23 cellular contexts compared by ENCODE assay signal in the genomic region with DNA sequence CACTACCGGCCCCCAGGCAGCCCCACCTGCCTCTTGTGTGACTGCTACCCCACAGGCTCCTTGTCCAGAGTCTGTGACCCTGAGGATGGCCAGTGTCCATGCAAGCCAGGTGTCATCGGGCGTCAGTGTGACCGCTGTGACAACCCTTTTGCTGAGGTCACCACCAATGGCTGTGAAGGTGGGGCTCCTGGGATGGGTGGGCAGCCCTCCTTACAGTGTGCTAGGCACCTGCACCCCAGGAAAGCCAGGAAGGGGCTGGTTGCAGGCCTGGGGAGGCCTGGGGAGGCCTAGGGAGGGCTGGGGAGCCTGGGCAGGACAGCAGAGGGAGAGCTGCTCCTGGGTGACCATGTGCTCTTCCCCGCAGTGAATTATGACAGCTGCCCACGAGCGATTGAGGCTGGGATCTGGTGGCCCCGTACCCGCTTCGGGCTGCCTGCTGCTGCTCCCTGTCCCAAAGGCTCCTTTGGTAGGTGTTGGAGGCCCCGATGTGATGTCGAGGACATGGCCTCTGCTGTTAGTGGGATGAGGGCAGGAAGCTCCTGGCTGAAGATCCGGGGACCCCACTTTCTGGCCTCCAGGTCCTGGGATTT. TPM values are rescaled to one million over a fixed set of nuclear protein-coding genes. Genes with fewer than 3 reads are reported as not detected.
A peak's percentile ranks its signal among the peaks of the same experiment; 100 is the strongest.
DNase-seq lines count a peak whose midpoint lies in the region; ATAC-seq, FAIRE-seq and TF ChIP-seq lines count a peak whose summit lies in the region.
"Had no signal": no experiment of that assay in that cellular context is flagged by ENCODE, and none has a peak within 500 bp of the region (broad histone marks: within the 10 kb centered on the region; RNA-seq: fewer than 3 reads in every experiment).

No MANE protein-coding gene starts in this region.

- TF ChIP-seq CTCF in GM06990 (IDR thresholded peaks at IDR 0.05; ENCODE audit: insufficient read depth, low read length, poor library complexity, severe bottlenecking), result no peak
- TF ChIP-seq CTCF in RWPE1 (conservative IDR thresholded peaks at IDR 0.05; ENCODE audit: low read depth), result no peak
- no peak for TF ChIP-seq CTCF in kidney (IDR thresholded peaks at IDR 0.05; ENCODE audit: borderline replicate concordance, extremely low read depth, insufficient read depth)
- no peak for TF ChIP-seq CTCF in psoas muscle (IDR thresholded peaks at IDR 0.05)
- TF ChIP-seq CTCF in upper lobe of right lung (IDR thresholded peaks at IDR 0.05), result no peak

- no peaks in the 10 kb centered on the region for H3K9me3 ChIP-seq in kidney (ENCODE audit: control insufficient read depth in 1 of 2, low read length in 2 of 2)
- no peaks in the 10 kb centered on the region for H3K9me3 ChIP-seq in psoas muscle
- no peaks in the 10 kb centered on the region for H3K9me3 ChIP-seq in upper lobe of right lung
- H3K9me3 ChIP-seq: A549, BE2C had no signal

- no peaks in the 10 kb centered on the region for H3K4me1 ChIP-seq in kidney (ENCODE audit: control insufficient read depth in 1 of 2, insufficient read depth in 1 of 2, low read depth in 1 of 2, low read length in 2 of 2)
- H3K4me1 ChIP-seq in psoas muscle, result no peaks in the 10 kb centered on the region
- peaks cover 7% of the 10 kb centered on the region for H3K4me1 ChIP-seq in upper lobe of right lung
- H3K4me1 ChIP-seq: A549, BE2C had no signal

- H3K27ac ChIP-seq in RWPE1 (peak overlapping the region; percentile 92), kidney (ENCODE audit: low read depth in 2 of 2, low read length in 2 of 2) (no peak overlapping the region), psoas muscle (no peak overlapping the region), upper lobe of right lung (no peak overlapping the region)
- H3K27ac ChIP-seq: A549, C4-2B, GM23248 had no signal

- CTCF ChIA-PET in RWPE1 (lab: Yijun Ruan, JAX), result interaction anchor here (0.5 kb wide), 1 partner anchor 166 kb away, joined by 3 read pairs; no protein-coding TSS in a partner anchor

- FAIRE-seq in kidney (lab: Jason Lieb, UNC), result no peak
- FAIRE-seq: A549, D721Med, G401.6 had no signal

- POLR2A ChIA-PET in RWPE1 (lab: Yijun Ruan, JAX; ENCODE audit: low non-redundant PET), result no interaction called here

- no peaks in the 10 kb centered on the region for H3K36me3 ChIP-seq in GM06990 (ENCODE audit: control insufficient read depth, insufficient read depth, low read length)
- no peaks in the 10 kb centered on the region for H3K36me3 ChIP-seq in kidney (ENCODE audit: control insufficient read depth in 1 of 2, insufficient read depth in 2 of 2, low read length in 2 of 2)
- peaks cover 0 to 28% of the 10 kb centered on the region in 2 donors for H3K36me3 ChIP-seq in psoas muscle (ENCODE audit: insufficient read depth in 1 of 2, low read depth in 1 of 2)
- H3K36me3 ChIP-seq in upper lobe of right lung, result no peaks in the 10 kb centered on the region
- H3K36me3 ChIP-seq: BE2C had no signal

- H3K27me3 ChIP-seq in GM06990 (replicated peaks; ENCODE audit: control insufficient read depth, insufficient read depth, low read length) (no peaks in the 10 kb centered on the region), psoas muscle (ENCODE audit: insufficient read depth in 3 of 3, low read length in 2 of 3) (no peaks in the 10 kb centered on the region), upper lobe of right lung (no peaks in the 10 kb centered on the region)
- H3K27me3 ChIP-seq: BE2C had no signal

- peak; percentile 3 for DNase-seq in GM06990 (ENCODE audit: extremely low read depth, insufficient read length)
- DNase-seq in RWPE1 (ENCODE audit: low spot score), result no peak
- DNase-seq in kidney, result peak; percentile 65
- DNase-seq in psoas muscle, result peak; percentile 11 to 41
- DNase-seq in NCI-H187 treated with DMSO at 0.1 percent for 48 hours (lab: John Stamatoyannopoulos, UW), result no peak
- no peak for DNase-seq in upper lobe of right lung
- DNase-seq: BE2C, COR-L47, DMS153, DMS79 treated with DMSO at 0.1 percent for 48 hours, EL, GM23248, H7 had no signal

- intact Hi-C loops in kidney (cut with DNase I) (no loop called here), psoas muscle (cut with DNase I) (no loop called here), upper lobe of right lung (cut with DNase I) (no loop called here)

- 91 to 94% (median 94%) methylated on average over 13 of the region's 13 CpGs for WGBS in psoas muscle, 3 donors

- ATAC-seq in psoas muscle (no peak), HG03439 (IDR thresholded peaks at IDR 0.05; ENCODE audit: unreplicated experiment) (no peak), HG02642 (IDR thresholded peaks at IDR 0.05; ENCODE audit: poor library complexity, unreplicated experiment) (no peak), upper lobe of right lung (no peak)
- ATAC-seq: A549; CD8-positive, alpha-beta T cell had no signal

- no peak overlapping the region for H3K9ac ChIP-seq in kidney (ENCODE audit: low read length in 2 of 2)
- H3K9ac ChIP-seq: GM23248 had no signal

- H3K4me3 ChIP-seq in GM06990 (replicated peaks; ENCODE audit: low read depth, low read length) (no peak overlapping the region), kidney (ENCODE audit: low read length in 2 of 2) (no peak overlapping the region), psoas muscle (no peak overlapping the region), upper lobe of right lung (no peak overlapping the region)
- H3K4me3 ChIP-seq: A549, GM23248 had no signal

RNA-seq across cellular contexts. Expression of a gene that starts 16.5 kb away (rescaled TPM):
- total RNA-seq in kidney (65.6 TPM), psoas muscle (10 to 100 TPM in 2 of 4 donors, 1 to 10 TPM in 2; 5.7 to 12.5 (median 10.6) TPM), upper lobe of right lung (7.4 TPM)
- polyA plus RNA-seq in kidney (ENCODE audit: insufficient read depth, low read depth, low replicate concordance) (10.6 TPM), psoas muscle (1 to 10 TPM in 2 of 3 donors, under 1 TPM in 1; 0.69 to 6.9 (median 3.7) TPM)

RNA-seq across cellular contexts. Expression of a gene that starts 17.1 kb away (rescaled TPM):
- total RNA-seq in kidney (4.2 TPM), psoas muscle (1 to 10 TPM in 1 of 4 donors, under 1 TPM in 3; 0.54 to 1.7 (median 0.57) TPM), upper lobe of right lung (2.9 TPM)
- polyA plus RNA-seq in kidney (ENCODE audit: insufficient read depth, low read depth, low replicate concordance) (3.5 TPM), psoas muscle (1 to 10 TPM in 2 of 3 donors, under 1 TPM in 1; 0.14 to 2.0 (median 1.3) TPM)
- total RNA-seq: CD8-positive, alpha-beta T cell had no signal
- polyA plus RNA-seq: IgD-negative memory B cell had no signal

RNA-seq across cellular contexts. Expression of a gene that starts 41.0 kb away (rescaled TPM):
- total RNA-seq in kidney (0.19 TPM), psoas muscle (1 to 10 TPM in 2 of 4 donors, under 1 TPM in 2; 0.57 to 2.2 (median 1.3) TPM), upper lobe of right lung (3.6 TPM)
- polyA plus RNA-seq in kidney (ENCODE audit: insufficient read depth, low read depth, low replicate concordance) (not detected), psoas muscle (under 1 TPM in 2 of 3 donors, not detected in 1; 0.17 to 0.55 TPM)
- total RNA-seq: CD8-positive, alpha-beta T cell; GM23248; H7; HT1080 had no signal
- polyA plus RNA-seq: A549, AG04450, GM23248, IgD-negative memory B cell had no signal

RNA-seq across cellular contexts. Expression of a gene that starts 52.1 kb away (rescaled TPM):
- total RNA-seq in kidney, result 181 TPM
- 114 TPM for polyA plus RNA-seq in kidney (ENCODE audit: insufficient read depth, low read depth, low replicate concordance)
- 100 to 1,000 TPM in 2 of 4 donors, 10 to 100 TPM in 2; 76.4 to 155 (median 123) TPM for total RNA-seq in psoas muscle
- 100 to 1,000 TPM; 105 to 150 (median 150) TPM for polyA plus RNA-seq in psoas muscle
- total RNA-seq in upper lobe of right lung, result 194 TPM

Comparison
In these comparisons a context has a peak if more than half of its experiments do, and no peak if none do; other contexts are left out.
1. DNase-seq: peak in GM06990 (single experiment), kidney (single experiment) and psoas muscle (2 of 2); none in RWPE1 (single experiment), NCI-H187 treated with DMSO at 0.1 percent for 48 hours (single experiment) and upper lobe of right lung (single experiment).